Comparison of ENCODE assay signal across 18 cellular contexts in genomic region chr20:53287357-53288042, GRCh38.
"Had no signal": no experiment of that assay in that cellular context is flagged by ENCODE, and none has a peak within 500 bp of the region (broad histone marks: within the 10 kb centered on the region; RNA-seq: fewer than 3 reads in every experiment).

No MANE protein-coding gene starts in this region.

- H2AFZ ChIP-seq: hepatocyte had no signal

- H3K27me3 ChIP-seq: foreskin keratinocyte, hepatocyte, tibial artery had no signal

- H3K4me3 ChIP-seq: hepatocyte, lower lobe of right lung, tibial artery had no signal

- FAIRE-seq: islet of Langerhans had no signal

- H3K4me1 ChIP-seq: foreskin keratinocyte, lower lobe of right lung, tibial artery had no signal

- H3K79me2 ChIP-seq: hepatocyte had no signal

- DNase-seq: activated CD4-positive, alpha-beta memory T cell treated with anti-CD3 and anti-CD28 coated beads, Interleukin-2, amount 10 ng/mL, durations not matched to agents 7 days and 5 days; activated CD4-positive, alpha-beta T cell treated with anti-CD3 and anti-CD28 coated beads for 48 hours; activated naive CD4-positive, alpha-beta T cell treated with Interleukin-2 at 50 U/mL for 16 hours; activated naive CD8-positive, alpha-beta T cell treated with anti-CD3 and anti-CD28 coated beads, Interleukin-2, amount 50 U/mL, for 24 hours; activated T-cell treated with anti-CD3 and anti-CD28 coated beads, Interleukin-2, amount 50 U/mL, for 24 hours; anterior cingulate cortex; caudate nucleus; effector memory CD8-positive, alpha-beta T cell; foreskin keratinocyte; left cardiac atrium; lower lobe of right lung; stimulated activated naive CD8-positive, alpha-beta T cell treated with anti-CD3 and anti-CD28 coated beads, Interleukin-15, Interleukin-2, amounts not matched to agents 100 U/mL and 50 U/mL, for 24 hours; substantia nigra; T-helper 2 cell; tibial artery had no signal

- H3K4me2 ChIP-seq: hepatocyte had no signal

- H3K9me3 ChIP-seq: lower lobe of right lung, tibial artery had no signal

- H3K36me3 ChIP-seq: lower lobe of right lung, tibial artery had no signal

- ATAC-seq: activated naive CD8-positive, alpha-beta T cell treated with anti-CD3 and anti-CD28 coated beads, Interleukin-2, amount 50 U/mL, for 24 hours; effector memory CD8-positive, alpha-beta T cell; foreskin keratinocyte; left cardiac atrium; lower lobe of right lung; stimulated activated naive CD8-positive, alpha-beta T cell treated with anti-CD3 and anti-CD28 coated beads, Interleukin-15, Interleukin-2, amounts not matched to agents 100 U/mL and 50 U/mL, for 24 hours; WTC11 had no signal

- H3K27ac ChIP-seq: foreskin keratinocyte, hepatocyte, lower lobe of right lung, tibial artery had no signal
